Comparison of ENCODE assay signal across 8 cellular contexts in genomic region chr6:1625352-1625773, GRCh38. TPM values are rescaled to one million over a fixed set of nuclear protein-coding genes. Genes with fewer than 3 reads are reported as not detected.
DNase-seq lines count a peak whose midpoint lies in the region; ATAC-seq and TF ChIP-seq lines count a peak whose summit lies in the region.

No MANE protein-coding gene starts in this region.

- peaks cover 44% of the 10 kb centered on the region for H3K27me3 Mint-ChIP-seq in activated naive CD8-positive, alpha-beta T cell

- H3K27ac ChIP-seq in heart left ventricle, result peak overlapping the region in 11 of 12 donors; percentile 41 to 90 (median 73)
- H3K27ac ChIP-seq in sigmoid colon, result peak overlapping the region in 1 of 4 donors; percentile 72

- 6 to 9% (median 7%) methylated on average over 11 of the region's 11 CpGs for WGBS in heart left ventricle, 4 donors
- 21 to 70% methylated on average over 11 of the region's 11 CpGs for WGBS in sigmoid colon, 2 donors

- no peaks in the 10 kb centered on the region for H3K9me3 ChIP-seq in heart left ventricle
- H3K9me3 ChIP-seq in sigmoid colon, result no peaks in the 10 kb centered on the region

- H3K27ac Mint-ChIP-seq in activated naive CD8-positive, alpha-beta T cell, result peak overlapping the region; percentile 9

- ATAC-seq in heart left ventricle (peak in 3 of 4 donors; percentile 4 to 6 (median 6)), GM18502 (IDR thresholded peaks at IDR 0.05; ENCODE audit: poor library complexity, unreplicated experiment) (no peak), HG02885 (IDR thresholded peaks at IDR 0.05; ENCODE audit: poor library complexity, unreplicated experiment) (no peak)

- H3K4me3 Mint-ChIP-seq in activated naive CD8-positive, alpha-beta T cell, result peak overlapping the region; percentile 84

- peak overlapping the region; percentile 72; the same call in 1 of the 2 replicates for H3K4me3 ChIP-seq in GM08714 (ENCODE audit: low read length)
- H3K4me3 ChIP-seq in heart left ventricle, result peak overlapping the region; percentile 34 to 86 (median 64)
- peak overlapping the region; percentile 23 to 50 (median 43) for H3K4me3 ChIP-seq in sigmoid colon

- H3K4me1 Mint-ChIP-seq in activated naive CD8-positive, alpha-beta T cell (ENCODE audit: low read depth), result peaks cover 17% of the 10 kb centered on the region

- no peak for DNase-seq in heart left ventricle
- no peak for DNase-seq in sigmoid colon
- DNase-seq in HuH-7.5 (ENCODE audit: low spot score), result no peak
- DNase-seq in amygdala (lab: John Stamatoyannopoulos, UW), result no peak

- no peak for TF ChIP-seq EP300 in sigmoid colon (IDR thresholded peaks at IDR 0.05)

- H3K36me3 Mint-ChIP-seq in activated naive CD8-positive, alpha-beta T cell, result peaks cover 24% of the 10 kb centered on the region

- intact Hi-C loops in heart left ventricle (cut with DNase I), result loop anchor here in 1 of 10 donors (5.0 kb wide), 1 partner anchor 62 kb away; no protein-coding TSS in a partner anchor
- intact Hi-C loops in sigmoid colon (cut with DNase I), result no loop called here

- H3K27me3 ChIP-seq in heart left ventricle (peaks cover 0 to 63% (median 34%) of the 10 kb centered on the region in 9 donors), sigmoid colon (peaks cover 40 to 99% (median 97%) of the 10 kb centered on the region in 3 donors)

- no peaks in the 10 kb centered on the region for H3K36me3 ChIP-seq in heart left ventricle
- no peaks in the 10 kb centered on the region for H3K36me3 ChIP-seq in sigmoid colon

- no peaks in the 10 kb centered on the region for H3K9me3 Mint-ChIP-seq in activated naive CD8-positive, alpha-beta T cell (ENCODE audit: low read depth)

- peaks cover 0 to 21% (median 11%) of the 10 kb centered on the region in 12 donors for H3K4me1 ChIP-seq in heart left ventricle
- peaks cover 0 to 19% (median 18%) of the 10 kb centered on the region in 4 donors for H3K4me1 ChIP-seq in sigmoid colon

- TF ChIP-seq POLR2A in heart left ventricle (IDR thresholded peaks at IDR 0.05), result no peak
- no peak for TF ChIP-seq POLR2A in sigmoid colon (IDR thresholded peaks at IDR 0.05)

- TF ChIP-seq CTCF in heart left ventricle (IDR thresholded peaks at IDR 0.05) (no peak), sigmoid colon (IDR thresholded peaks at IDR 0.05) (no peak)

RNA-seq across cellular contexts. Expression of gene FOXC1, which starts 15.6 kb away (rescaled TPM):
- 1 to 10 TPM; 1.8 to 6.3 (median 3.5) TPM for total RNA-seq in heart left ventricle
- polyA plus RNA-seq in heart left ventricle, result 1 to 10 TPM; 2.1 to 2.9 TPM
- total RNA-seq in sigmoid colon, result 1 to 10 TPM; 1.5 to 3.0 (median 1.8) TPM
- polyA plus RNA-seq in sigmoid colon, result under 1 TPM in 2 of 3 donors, not detected in 1; 0.60 to 0.70 TPM

Comparison
In these comparisons a context has a peak if more than half of its experiments do, and no peak if none do; other contexts are left out.
1. ATAC-seq: peak in heart left ventricle (3 of 4); none in GM18502 (single experiment) and HG02885 (single experiment).
2. Peak in every context shown above with its lines, with median percentiles within 50 percentile points of each other: H3K4me3 ChIP-seq.